In genomic region chr1:10755977-10756521, GRCh38 we compare ENCODE assay signal across 8 cellular contexts. TPM values are rescaled to one million over a fixed set of nuclear protein-coding genes. Genes with fewer than 3 reads are reported as not detected.
DNase-seq lines count a peak whose midpoint lies in the region; ATAC-seq and TF ChIP-seq lines count a peak whose summit lies in the region.

No MANE protein-coding gene starts in this region.

- POLR2A ChIA-PET in T-cell (lab: Charles Lee), result no interaction called here
- POLR2A ChIA-PET in activated naive CD8-positive, alpha-beta T cell treated with anti-CD3 and anti-CD28 coated beads, Interleukin-2, amount 10 ng/mL, durations not matched to agents 7 days and 5 days (lab: Charles Lee), result no interaction called here

- TF ChIP-seq CTCF in left lung (IDR thresholded peaks at IDR 0.05) (no peak), GM20000 (IDR thresholded peaks at IDR 0.05; ENCODE audit: extremely low read depth, missing control alignments) (no peak)

- intact Hi-C loops in left lung (cut with DNase I), result no loop called here

- H3K27me3 Mint-ChIP-seq in T-cell, result peaks cover 0 to 2% of the 10 kb centered on the region in 2 donors
- peaks cover 2% of the 10 kb centered on the region for H3K27me3 Mint-ChIP-seq in activated naive CD8-positive, alpha-beta T cell treated with anti-CD3 and anti-CD28 coated beads, Interleukin-2, amount 10 ng/mL, durations not matched to agents 7 days and 5 days

- CTCF ChIA-PET in T-cell (lab: Charles Lee), result no interaction called here

- DNase-seq in NCI-H1417 (lab: John Stamatoyannopoulos, UW) (peak; percentile 49 to 67 (median 57)), NCI-H1417 treated with DMSO at 0.1 percent for 48 hours (lab: John Stamatoyannopoulos, UW) (no peak), T-cell (peak; percentile 38 to 82 (median 66)), left lung (peak; percentile 55 to 86), NCI-H1092 (lab: John Stamatoyannopoulos, UW) (no peak), GM20000 (ENCODE audit: low spot score) (no peak)
- peak; percentile 65 for DNase-seq in activated naive CD8-positive, alpha-beta T cell treated with anti-CD3 and anti-CD28 coated beads, Interleukin-2, amount 10 ng/mL, durations not matched to agents 7 days and 5 days
- DNase-seq in stimulated activated CD8-positive, alpha-beta memory T cell treated with anti-CD3 and anti-CD28 coated beads, Interleukin-4, amount 100 ng/mL, for 24 hours (ENCODE audit: low read depth), result peak; percentile 44

- no peaks in the 10 kb centered on the region for H3K36me3 Mint-ChIP-seq in T-cell
- no peaks in the 10 kb centered on the region for H3K36me3 Mint-ChIP-seq in activated naive CD8-positive, alpha-beta T cell treated with anti-CD3 and anti-CD28 coated beads, Interleukin-2, amount 10 ng/mL, durations not matched to agents 7 days and 5 days

- H3K27ac Mint-ChIP-seq in T-cell, result no peak overlapping the region
- no peak overlapping the region for H3K27ac Mint-ChIP-seq in activated naive CD8-positive, alpha-beta T cell treated with anti-CD3 and anti-CD28 coated beads, Interleukin-2, amount 10 ng/mL, durations not matched to agents 7 days and 5 days

- no peaks in the 10 kb centered on the region for H3K27me3 ChIP-seq in left lung

- peak overlapping the region in 1 of 2 donors; percentile 45 for H3K27ac ChIP-seq in left lung

- H3K36me3 ChIP-seq in left lung, result no peaks in the 10 kb centered on the region

- H3K4me1 ChIP-seq in left lung, result peaks cover 3 to 13% of the 10 kb centered on the region in 2 donors

- H3K9me3 ChIP-seq in left lung, result no peaks in the 10 kb centered on the region

- H3K9me3 Mint-ChIP-seq in T-cell, result no peaks in the 10 kb centered on the region
- no peaks in the 10 kb centered on the region for H3K9me3 Mint-ChIP-seq in activated naive CD8-positive, alpha-beta T cell treated with anti-CD3 and anti-CD28 coated beads, Interleukin-2, amount 10 ng/mL, durations not matched to agents 7 days and 5 days

- peak; percentile 95 to 100 (median 99) for ATAC-seq in T-cell (replicated peaks in 1 of 4)
- peak; percentile 91 for ATAC-seq in activated naive CD8-positive, alpha-beta T cell treated with anti-CD3 and anti-CD28 coated beads, Interleukin-2, amount 10 ng/mL, durations not matched to agents 7 days and 5 days (ENCODE audit: low read depth)
- peak; percentile 79 for ATAC-seq in left lung

- H3K4me3 Mint-ChIP-seq in T-cell, result no peak overlapping the region
- H3K4me3 Mint-ChIP-seq in activated naive CD8-positive, alpha-beta T cell treated with anti-CD3 and anti-CD28 coated beads, Interleukin-2, amount 10 ng/mL, durations not matched to agents 7 days and 5 days, result no peak overlapping the region

- peaks cover 0 to 16% (median 10%) of the 10 kb centered on the region in 3 donors for H3K4me1 Mint-ChIP-seq in T-cell
- peaks cover 4% of the 10 kb centered on the region for H3K4me1 Mint-ChIP-seq in activated naive CD8-positive, alpha-beta T cell treated with anti-CD3 and anti-CD28 coated beads, Interleukin-2, amount 10 ng/mL, durations not matched to agents 7 days and 5 days

- no peak overlapping the region for H3K4me3 ChIP-seq in left lung

RNA-seq across cellular contexts. Expression of gene CASZ1, which starts 40.4 kb away (rescaled TPM):
- total RNA-seq in T-cell, result 10 to 100 TPM; 12.9 to 23.0 (median 14.3) TPM
- 10 to 100 TPM; 11.0 to 11.5 TPM for total RNA-seq in activated naive CD8-positive, alpha-beta T cell treated with anti-CD3 and anti-CD28 coated beads, Interleukin-2, amount 10 ng/mL, durations not matched to agents 7 days and 5 days
- total RNA-seq in left lung, result 10 to 100 TPM; 41.8 to 44.0 TPM

Comparison
In these comparisons a context has a peak if more than half of its experiments do, and no peak if none do; other contexts are left out.
1. DNase-seq: peak in NCI-H1417 (3 of 3), T-cell (34 of 34), activated naive CD8-positive, alpha-beta T cell treated with anti-CD3 and anti-CD28 coated beads, Interleukin-2, amount 10 ng/mL, durations not matched to agents 7 days and 5 days (single experiment), left lung (2 of 2) and stimulated activated CD8-positive, alpha-beta memory T cell treated with anti-CD3 and anti-CD28 coated beads, Interleukin-4, amount 100 ng/mL, for 24 hours (single experiment); none in NCI-H1417 treated with DMSO at 0.1 percent for 48 hours (single experiment), NCI-H1092 (single experiment) and GM20000 (single experiment).
2. Peak in every context shown above with its lines, with median percentiles within 50 percentile points of each other: ATAC-seq.